In the genomic region with DNA sequence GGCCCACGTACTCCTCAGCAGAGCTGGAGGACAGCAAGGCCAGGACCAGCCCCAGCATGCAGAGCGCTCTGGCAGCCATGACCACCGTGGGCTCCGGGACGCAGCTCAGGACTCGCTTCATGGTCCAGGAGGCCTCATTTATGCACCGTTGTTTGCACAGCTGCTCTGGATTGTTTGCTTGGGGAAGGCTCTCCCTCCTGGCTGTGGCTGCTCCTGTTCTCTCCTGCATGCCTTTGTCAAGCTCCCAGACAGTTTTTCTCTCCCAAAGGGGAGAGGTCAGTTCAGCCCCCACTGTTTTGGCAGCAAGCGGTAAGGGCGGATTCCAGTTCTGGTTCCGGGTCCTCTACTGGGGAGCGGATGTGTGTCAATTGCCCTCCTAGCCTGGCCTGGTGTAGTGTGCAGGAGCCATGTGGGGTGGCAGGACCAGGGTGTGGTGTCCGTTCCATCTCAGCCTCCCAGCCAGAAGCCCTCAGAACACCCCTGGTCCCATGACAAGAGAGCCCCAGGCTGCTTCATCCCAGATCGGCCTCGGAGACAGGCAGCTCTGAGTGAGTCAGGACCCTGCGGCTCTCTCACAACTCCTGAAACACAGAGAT, we compare ENCODE assay signal across 1 cellular context.
A peak's percentile ranks its signal among the peaks of the same experiment; 100 is the strongest.
TF ChIP-seq lines count a peak whose summit lies in the region.

A gene with protein sequence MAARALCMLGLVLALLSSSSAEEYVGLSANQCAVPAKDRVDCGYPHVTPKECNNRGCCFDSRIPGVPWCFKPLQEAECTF (minus strand): TSS at position 114 of the 596 bp plus-strand sequence. CDS start 35 bp downstream, at position 79.

TF ChIP-seq in HepG2, 621 proteins besides CTCF, POLR2A, EP300 and RAD21 (continued from another document and continues in another):
- TF ChIP-seq, protein P1, sequence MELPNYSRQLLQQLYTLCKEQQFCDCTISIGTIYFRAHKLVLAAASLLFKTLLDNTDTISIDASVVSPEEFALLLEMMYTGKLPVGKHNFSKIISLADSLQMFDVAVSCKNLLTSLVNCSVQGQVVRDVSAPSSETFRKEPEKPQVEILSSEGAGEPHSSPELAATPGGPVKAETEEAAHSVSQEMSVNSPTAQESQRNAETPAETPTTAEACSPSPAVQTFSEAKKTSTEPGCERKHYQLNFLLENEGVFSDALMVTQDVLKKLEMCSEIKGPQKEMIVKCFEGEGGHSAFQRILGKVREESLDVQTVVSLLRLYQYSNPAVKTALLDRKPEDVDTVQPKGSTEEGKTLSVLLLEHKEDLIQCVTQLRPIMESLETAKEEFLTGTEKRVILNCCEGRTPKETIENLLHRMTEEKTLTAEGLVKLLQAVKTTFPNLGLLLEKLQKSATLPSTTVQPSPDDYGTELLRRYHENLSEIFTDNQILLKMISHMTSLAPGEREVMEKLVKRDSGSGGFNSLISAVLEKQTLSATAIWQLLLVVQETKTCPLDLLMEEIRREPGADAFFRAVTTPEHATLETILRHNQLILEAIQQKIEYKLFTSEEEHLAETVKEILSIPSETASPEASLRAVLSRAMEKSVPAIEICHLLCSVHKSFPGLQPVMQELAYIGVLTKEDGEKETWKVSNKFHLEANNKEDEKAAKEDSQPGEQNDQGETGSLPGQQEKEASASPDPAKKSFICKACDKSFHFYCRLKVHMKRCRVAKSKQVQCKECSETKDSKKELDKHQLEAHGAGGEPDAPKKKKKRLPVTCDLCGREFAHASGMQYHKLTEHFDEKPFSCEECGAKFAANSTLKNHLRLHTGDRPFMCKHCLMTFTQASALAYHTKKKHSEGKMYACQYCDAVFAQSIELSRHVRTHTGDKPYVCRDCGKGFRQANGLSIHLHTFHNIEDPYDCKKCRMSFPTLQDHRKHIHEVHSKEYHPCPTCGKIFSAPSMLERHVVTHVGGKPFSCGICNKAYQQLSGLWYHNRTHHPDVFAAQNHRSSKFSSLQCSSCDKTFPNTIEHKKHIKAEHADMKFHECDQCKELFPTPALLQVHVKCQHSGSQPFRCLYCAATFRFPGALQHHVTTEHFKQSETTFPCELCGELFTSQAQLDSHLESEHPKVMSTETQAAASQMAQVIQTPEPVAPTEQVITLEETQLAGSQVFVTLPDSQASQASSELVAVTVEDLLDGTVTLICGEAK (IDR thresholded peaks at IDR 0.05): no peak
- TF ChIP-seq, protein P1 (CRISPR knock-in tag; IDR thresholded peaks at IDR 0.05): 0 out of 2 replicates have a peak, but pooled peaks have one; percentile 53
- TF ChIP-seq DNMT3B (CRISPR knock-in tag; conservative IDR thresholded peaks at IDR 0.05) (no peak), ZNF747 (CRISPR knock-in tag; IDR thresholded peaks at IDR 0.05; ENCODE audit: borderline replicate concordance) (no peak), ISL2 (CRISPR knock-in tag; IDR thresholded peaks at IDR 0.05) (peak; percentile 42; the same call in 1 of the 2 replicates), MED13 (CRISPR knock-in tag; IDR thresholded peaks at IDR 0.05) (no peak), EED (CRISPR knock-in tag; IDR thresholded peaks at IDR 0.05) (no peak), HNRNPUL1 (IDR thresholded peaks at IDR 0.05; ENCODE audit: low read depth, low read length) (no peak), PHF8 (CRISPR knock-in tag; IDR thresholded peaks at IDR 0.05) (peak; percentile 30; the same call in 1 of the 2 replicates), FOSL1 (CRISPR knock-in tag; IDR thresholded peaks at IDR 0.05; ENCODE audit: borderline replicate concordance) (no peak), SP140L (CRISPR knock-in tag; IDR thresholded peaks at IDR 0.05; ENCODE audit: borderline replicate concordance) (no peak), ZNF207 (IDR thresholded peaks at IDR 0.05; ENCODE audit: borderline replicate concordance) (no peak), ZFP90 (CRISPR knock-in tag; IDR thresholded peaks at IDR 0.05; ENCODE audit: borderline replicate concordance) (0 out of 2 replicates have a peak, but pooled peaks have one; percentile 43), ZNF10 (CRISPR knock-in tag; IDR thresholded peaks at IDR 0.05; ENCODE audit: borderline replicate concordance, low read depth) (no peak), ZNF660 (CRISPR knock-in tag; IDR thresholded peaks at IDR 0.05; ENCODE audit: borderline replicate concordance, low read depth) (no peak), ZNF260 (CRISPR knock-in tag; IDR thresholded peaks at IDR 0.05; ENCODE audit: borderline replicate concordance, low read depth) (no peak), ZNF615 (CRISPR knock-in tag; IDR thresholded peaks at IDR 0.05; ENCODE audit: borderline replicate concordance) (no peak), ZNF749 (CRISPR knock-in tag; IDR thresholded peaks at IDR 0.05; ENCODE audit: borderline replicate concordance) (no peak), ATAD3A (CRISPR knock-in tag; IDR thresholded peaks at IDR 0.05) (no peak), SAP130 (CRISPR knock-in tag; IDR thresholded peaks at IDR 0.05; ENCODE audit: low read depth) (peak; percentile 61), NFE2L1 (CRISPR knock-in tag; IDR thresholded peaks at IDR 0.05; ENCODE audit: borderline replicate concordance) (no peak), NR2F2 (IDR thresholded peaks at IDR 0.05; ENCODE audit: borderline replicate concordance, low read depth) (no peak), NCOA2 (CRISPR knock-in tag; IDR thresholded peaks at IDR 0.05) (0 out of 2 replicates have a peak, but pooled peaks have one; percentile 28), ZNF720 (CRISPR knock-in tag; IDR thresholded peaks at IDR 0.05) (no peak), ZNF816 (CRISPR knock-in tag; IDR thresholded peaks at IDR 0.05; ENCODE audit: borderline replicate concordance) (no peak), ZNF737 (CRISPR knock-in tag; IDR thresholded peaks at IDR 0.05; ENCODE audit: borderline replicate concordance) (no peak), KLF15 (CRISPR knock-in tag; IDR thresholded peaks at IDR 0.05; ENCODE audit: borderline replicate concordance) (no peak), ZNF160 (CRISPR knock-in tag; IDR thresholded peaks at IDR 0.05) (no peak)
- TF ChIP-seq, protein P2, sequence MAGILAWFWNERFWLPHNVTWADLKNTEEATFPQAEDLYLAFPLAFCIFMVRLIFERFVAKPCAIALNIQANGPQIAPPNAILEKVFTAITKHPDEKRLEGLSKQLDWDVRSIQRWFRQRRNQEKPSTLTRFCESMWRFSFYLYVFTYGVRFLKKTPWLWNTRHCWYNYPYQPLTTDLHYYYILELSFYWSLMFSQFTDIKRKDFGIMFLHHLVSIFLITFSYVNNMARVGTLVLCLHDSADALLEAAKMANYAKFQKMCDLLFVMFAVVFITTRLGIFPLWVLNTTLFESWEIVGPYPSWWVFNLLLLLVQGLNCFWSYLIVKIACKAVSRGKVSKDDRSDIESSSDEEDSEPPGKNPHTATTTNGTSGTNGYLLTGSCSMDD (CRISPR knock-in tag; IDR thresholded peaks at IDR 0.05): no peak
- TF ChIP-seq, protein P3, sequence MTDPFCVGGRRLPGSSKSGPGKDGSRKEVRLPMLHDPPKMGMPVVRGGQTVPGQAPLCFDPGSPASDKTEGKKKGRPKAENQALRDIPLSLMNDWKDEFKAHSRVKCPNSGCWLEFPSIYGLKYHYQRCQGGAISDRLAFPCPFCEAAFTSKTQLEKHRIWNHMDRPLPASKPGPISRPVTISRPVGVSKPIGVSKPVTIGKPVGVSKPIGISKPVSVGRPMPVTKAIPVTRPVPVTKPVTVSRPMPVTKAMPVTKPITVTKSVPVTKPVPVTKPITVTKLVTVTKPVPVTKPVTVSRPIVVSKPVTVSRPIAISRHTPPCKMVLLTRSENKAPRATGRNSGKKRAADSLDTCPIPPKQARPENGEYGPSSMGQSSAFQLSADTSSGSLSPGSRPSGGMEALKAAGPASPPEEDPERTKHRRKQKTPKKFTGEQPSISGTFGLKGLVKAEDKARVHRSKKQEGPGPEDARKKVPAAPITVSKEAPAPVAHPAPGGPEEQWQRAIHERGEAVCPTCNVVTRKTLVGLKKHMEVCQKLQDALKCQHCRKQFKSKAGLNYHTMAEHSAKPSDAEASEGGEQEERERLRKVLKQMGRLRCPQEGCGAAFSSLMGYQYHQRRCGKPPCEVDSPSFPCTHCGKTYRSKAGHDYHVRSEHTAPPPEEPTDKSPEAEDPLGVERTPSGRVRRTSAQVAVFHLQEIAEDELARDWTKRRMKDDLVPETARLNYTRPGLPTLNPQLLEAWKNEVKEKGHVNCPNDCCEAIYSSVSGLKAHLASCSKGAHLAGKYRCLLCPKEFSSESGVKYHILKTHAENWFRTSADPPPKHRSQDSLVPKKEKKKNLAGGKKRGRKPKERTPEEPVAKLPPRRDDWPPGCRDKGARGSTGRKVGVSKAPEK (CRISPR knock-in tag; IDR thresholded peaks at IDR 0.05; ENCODE audit: borderline replicate concordance): no peak
- TF ChIP-seq, protein P4, sequence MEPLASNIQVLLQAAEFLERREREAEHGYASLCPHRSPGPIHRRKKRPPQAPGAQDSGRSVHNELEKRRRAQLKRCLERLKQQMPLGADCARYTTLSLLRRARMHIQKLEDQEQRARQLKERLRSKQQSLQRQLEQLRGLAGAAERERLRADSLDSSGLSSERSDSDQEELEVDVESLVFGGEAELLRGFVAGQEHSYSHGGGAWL (CRISPR knock-in tag; IDR thresholded peaks at IDR 0.05): no peak
- TF ChIP-seq, protein P5, sequence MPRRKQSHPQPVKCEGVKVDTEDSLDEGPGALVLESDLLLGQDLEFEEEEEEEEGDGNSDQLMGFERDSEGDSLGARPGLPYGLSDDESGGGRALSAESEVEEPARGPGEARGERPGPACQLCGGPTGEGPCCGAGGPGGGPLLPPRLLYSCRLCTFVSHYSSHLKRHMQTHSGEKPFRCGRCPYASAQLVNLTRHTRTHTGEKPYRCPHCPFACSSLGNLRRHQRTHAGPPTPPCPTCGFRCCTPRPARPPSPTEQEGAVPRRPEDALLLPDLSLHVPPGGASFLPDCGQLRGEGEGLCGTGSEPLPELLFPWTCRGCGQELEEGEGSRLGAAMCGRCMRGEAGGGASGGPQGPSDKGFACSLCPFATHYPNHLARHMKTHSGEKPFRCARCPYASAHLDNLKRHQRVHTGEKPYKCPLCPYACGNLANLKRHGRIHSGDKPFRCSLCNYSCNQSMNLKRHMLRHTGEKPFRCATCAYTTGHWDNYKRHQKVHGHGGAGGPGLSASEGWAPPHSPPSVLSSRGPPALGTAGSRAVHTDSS (CRISPR knock-in tag; conservative IDR thresholded peaks at IDR 0.05): no peak
- TF ChIP-seq, protein P6, sequence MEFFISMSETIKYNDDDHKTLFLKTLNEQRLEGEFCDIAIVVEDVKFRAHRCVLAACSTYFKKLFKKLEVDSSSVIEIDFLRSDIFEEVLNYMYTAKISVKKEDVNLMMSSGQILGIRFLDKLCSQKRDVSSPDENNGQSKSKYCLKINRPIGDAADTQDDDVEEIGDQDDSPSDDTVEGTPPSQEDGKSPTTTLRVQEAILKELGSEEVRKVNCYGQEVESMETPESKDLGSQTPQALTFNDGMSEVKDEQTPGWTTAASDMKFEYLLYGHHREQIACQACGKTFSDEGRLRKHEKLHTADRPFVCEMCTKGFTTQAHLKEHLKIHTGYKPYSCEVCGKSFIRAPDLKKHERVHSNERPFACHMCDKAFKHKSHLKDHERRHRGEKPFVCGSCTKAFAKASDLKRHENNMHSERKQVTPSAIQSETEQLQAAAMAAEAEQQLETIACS (CRISPR knock-in tag; IDR thresholded peaks at IDR 0.05): no peak
- TF ChIP-seq, protein P7, sequence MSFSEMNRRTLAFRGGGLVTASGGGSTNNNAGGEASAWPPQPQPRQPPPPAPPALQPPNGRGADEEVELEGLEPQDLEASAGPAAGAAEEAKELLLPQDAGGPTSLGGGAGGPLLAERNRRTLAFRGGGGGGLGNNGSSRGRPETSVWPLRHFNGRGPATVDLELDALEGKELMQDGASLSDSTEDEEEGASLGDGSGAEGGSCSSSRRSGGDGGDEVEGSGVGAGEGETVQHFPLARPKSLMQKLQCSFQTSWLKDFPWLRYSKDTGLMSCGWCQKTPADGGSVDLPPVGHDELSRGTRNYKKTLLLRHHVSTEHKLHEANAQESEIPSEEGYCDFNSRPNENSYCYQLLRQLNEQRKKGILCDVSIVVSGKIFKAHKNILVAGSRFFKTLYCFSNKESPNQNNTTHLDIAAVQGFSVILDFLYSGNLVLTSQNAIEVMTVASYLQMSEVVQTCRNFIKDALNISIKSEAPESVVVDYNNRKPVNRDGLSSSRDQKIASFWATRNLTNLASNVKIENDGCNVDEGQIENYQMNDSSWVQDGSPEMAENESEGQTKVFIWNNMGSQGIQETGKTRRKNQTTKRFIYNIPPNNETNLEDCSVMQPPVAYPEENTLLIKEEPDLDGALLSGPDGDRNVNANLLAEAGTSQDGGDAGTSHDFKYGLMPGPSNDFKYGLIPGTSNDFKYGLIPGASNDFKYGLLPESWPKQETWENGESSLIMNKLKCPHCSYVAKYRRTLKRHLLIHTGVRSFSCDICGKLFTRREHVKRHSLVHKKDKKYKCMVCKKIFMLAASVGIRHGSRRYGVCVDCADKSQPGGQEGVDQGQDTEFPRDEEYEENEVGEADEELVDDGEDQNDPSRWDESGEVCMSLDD (CRISPR knock-in tag; IDR thresholded peaks at IDR 0.05; ENCODE audit: borderline replicate concordance): no peak; the same call in 1 of the 2 replicates
- TF ChIP-seq, protein P8, sequence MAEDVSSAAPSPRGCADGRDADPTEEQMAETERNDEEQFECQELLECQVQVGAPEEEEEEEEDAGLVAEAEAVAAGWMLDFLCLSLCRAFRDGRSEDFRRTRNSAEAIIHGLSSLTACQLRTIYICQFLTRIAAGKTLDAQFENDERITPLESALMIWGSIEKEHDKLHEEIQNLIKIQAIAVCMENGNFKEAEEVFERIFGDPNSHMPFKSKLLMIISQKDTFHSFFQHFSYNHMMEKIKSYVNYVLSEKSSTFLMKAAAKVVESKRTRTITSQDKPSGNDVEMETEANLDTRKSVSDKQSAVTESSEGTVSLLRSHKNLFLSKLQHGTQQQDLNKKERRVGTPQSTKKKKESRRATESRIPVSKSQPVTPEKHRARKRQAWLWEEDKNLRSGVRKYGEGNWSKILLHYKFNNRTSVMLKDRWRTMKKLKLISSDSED (CRISPR knock-in tag; IDR thresholded peaks at IDR 0.05): no peak
